Comparison of ENCODE assay signal across 20 cellular contexts in genomic region chr2:29226808-29227207, GRCh38.
A peak's percentile ranks its signal among the peaks of the same experiment; 100 is the strongest.
DNase-seq lines count a peak whose midpoint lies in the region; ATAC-seq, FAIRE-seq and TF ChIP-seq lines count a peak whose summit lies in the region.
"Had no signal": no experiment of that assay in that cellular context is flagged by ENCODE, and none has a peak within 500 bp of the region (broad histone marks: within the 10 kb centered on the region; RNA-seq: fewer than 3 reads in every experiment).

No MANE protein-coding gene starts in this region.

- intact Hi-C loops in posterior vena cava (cut with DNase I) = no loop called here

- no peak overlapping the region for H2AK5ac ChIP-seq in H1 (ENCODE audit: low read depth, low read length)

- no peaks in the 10 kb centered on the region for H3K23me2 ChIP-seq in H1 (ENCODE audit: low read depth, low read length)

- CTCF ChIA-PET in H1 (lab: Charles Lee; ENCODE audit: partially characterized antibody) = interaction anchor here (2.8 to 5.8 kb wide), 2 partner anchors 9 to 14 kb away, joined by 13 to 29 read pairs; no protein-coding TSS in a partner anchor

- H4K91ac ChIP-seq in H1 (replicated peaks; ENCODE audit: insufficient read length, low read length) = no peak overlapping the region

- no peaks in the 10 kb centered on the region for H3K79me2 ChIP-seq in H1 (ENCODE audit: control insufficient read depth in 1 of 2, insufficient read depth in 2 of 2, low read length in 2 of 2)

- no peak overlapping the region for H2BK120ac ChIP-seq in H1 (replicated peaks; ENCODE audit: low read depth, low read length)

- H4K5ac ChIP-seq in H1 (ENCODE audit: insufficient read length, low read depth, low read length) = no peak overlapping the region

- H2BK12ac ChIP-seq in H1 (ENCODE audit: low read depth, low read length) = peak overlapping the region; percentile 39; the same call in 1 of the 2 replicates

- no peak overlapping the region for H3K27ac ChIP-seq in H1 (ENCODE audit: low read depth, low read length)
- H3K27ac ChIP-seq: 22Rv1, BLaER1, C4-2B, GM23248 had no signal

- TF ChIP-seq RAD21 in H1 (IDR thresholded peaks at IDR 0.05 in 1 of 2, conservative IDR thresholded peaks at IDR 0.05 in 1 of 2; ENCODE audit: low read depth in 2 of 2, low read length in 2 of 2) = no peak

- TF ChIP-seq CTCF in H1 (IDR thresholded peaks at IDR 0.05; ENCODE audit: control extremely low read depth in 1 of 3, insufficient read depth in 1 of 3, low read depth in 1 of 3, low read length in 3 of 3) = no peak

- H3K9me3 ChIP-seq in H1 (ENCODE audit: insufficient read depth in 2 of 2, low read depth in 1 of 2, low read length in 1 of 2) = no peaks in the 10 kb centered on the region
- H3K9me3 ChIP-seq: BLaER1 had no signal

- no peak for ATAC-seq in HG03135 (IDR thresholded peaks at IDR 0.05; ENCODE audit: unreplicated experiment)
- ATAC-seq: HCT116 had no signal

- H4K20me1 ChIP-seq in H1 (replicated peaks in 1 of 2; ENCODE audit: control insufficient read depth in 1 of 2, insufficient read depth in 2 of 2, low read length in 2 of 2) = no peaks in the 10 kb centered on the region
- H4K20me1 ChIP-seq: BLaER1 had no signal

- no peak overlapping the region for H4K8ac ChIP-seq in H1 (ENCODE audit: extremely low read depth, insufficient read depth, low read length)

- no peak for TF ChIP-seq POLR2A in H1 (IDR thresholded peaks at IDR 0.05; ENCODE audit: control extremely low read depth in 1 of 2, low read depth in 2 of 2, low read length in 2 of 2)

- no peak overlapping the region for H3K4me3 ChIP-seq in H1 (ENCODE audit: extremely low read depth in 1 of 4, insufficient read depth in 2 of 4, low read depth in 3 of 4, low read length in 4 of 4)
- H3K4me3 ChIP-seq: BLaER1, GM23248 had no signal

- TF ChIP-seq EP300 in H1 (IDR thresholded peaks at IDR 0.05; ENCODE audit: borderline replicate concordance in 1 of 2, low read depth in 2 of 2, low read length in 2 of 2) = no peak

- peak; percentile 39 for DNase-seq in activated effector memory CD4-positive, alpha-beta T cell treated with anti-CD3 and anti-CD28 coated beads, Interleukin-2, amount 50 U/mL, for 16 hours
- no peak for DNase-seq in activated effector memory CD4-positive, alpha-beta T cell treated with Interleukin-2 at 50 U/mL for 16 hours
- no peak for DNase-seq in H1 (ENCODE audit: low read depth in 1 of 2, low spot score in 2 of 2)
- peak; percentile 54 for DNase-seq in posterior vena cava (ENCODE audit: low spot score)
- no peak for DNase-seq in urothelium cell line (ENCODE audit: low spot score)
- DNase-seq in NCI-H1436 treated with DMSO at 0.1 percent for 48 hours (lab: John Stamatoyannopoulos, UW) = no peak
- DNase-seq in CD1c-positive myeloid dendritic cell (ENCODE audit: extremely low spot score) = no peak
- DNase-seq: CD4-positive, alpha-beta T cell; CD8-positive, alpha-beta memory T cell; DND-41; GM23248; H9 had no signal

- FAIRE-seq in H1 (lab: Jason Lieb, UNC) (no peak), urothelium cell line (lab: Jason Lieb, UNC) (peak; percentile 58)
- FAIRE-seq: A204.1, G401.6, GM12892 had no signal

- WGBS in H1 (ENCODE audit: extremely low coverage in 1 of 2, insufficient coverage in 1 of 2, insufficient read length in 1 of 2, insufficient replicate concordance in 2 of 2, low coverage in 1 of 2, low lambda C conversion rate in 2 of 2, missing lambda C conversion rate in 1 of 2), 2 experiments = 84% methylated on average over 7 of the region's 7 CpGs; no CpG with 5 or more reads in 1 of the 2 experiments

- H3K79me1 ChIP-seq in H1 (ENCODE audit: low read depth, low read length) = no peaks in the 10 kb centered on the region

- no peak overlapping the region for H2BK15ac ChIP-seq in H1 (ENCODE audit: low read length)

- H3K4ac ChIP-seq in H1 (replicated peaks; ENCODE audit: insufficient read length, low read depth, low read length) = no peak overlapping the region

- no peak overlapping the region for H3K14ac ChIP-seq in H1 (ENCODE audit: insufficient read length)

- no peak overlapping the region for H2BK5ac ChIP-seq in H1 (ENCODE audit: low read depth, low read length)

- no peak overlapping the region for H3K18ac ChIP-seq in H1 (ENCODE audit: extremely low read depth, low read length)

- POLR2A ChIA-PET in H1 (lab: Charles Lee; ENCODE audit: partially characterized antibody) = no interaction called here

- no peak overlapping the region for H3K56ac ChIP-seq in H1 (replicated peaks; ENCODE audit: insufficient read length, low read depth, low read length)

- H2BK20ac ChIP-seq in H1 (ENCODE audit: low read length) = no peak overlapping the region

- no peaks in the 10 kb centered on the region for H3K27me3 ChIP-seq in H1 (replicated peaks in 1 of 4; ENCODE audit: control insufficient read depth in 3 of 4, extremely low read depth in 1 of 4, insufficient read depth in 3 of 4, low read length in 3 of 4)
- H3K27me3 ChIP-seq: BLaER1 had no signal

- no peaks in the 10 kb centered on the region for H3K36me3 ChIP-seq in H1 (ENCODE audit: control insufficient read depth in 2 of 4, insufficient read depth in 4 of 4, low read length in 3 of 4)
- H3K36me3 ChIP-seq: BLaER1 had no signal

- H3K4me2 ChIP-seq in H1 (ENCODE audit: insufficient read depth in 1 of 2, low read depth in 2 of 2, low read length in 2 of 2) = no peak overlapping the region

- no peak overlapping the region for H3K23ac ChIP-seq in H1 (ENCODE audit: insufficient read length)

- no peak overlapping the region for H3K9ac ChIP-seq in H1 (replicated peaks in 1 of 4; ENCODE audit: extremely low read depth in 1 of 4, low read depth in 3 of 4, low read length in 3 of 4)
- H3K9ac ChIP-seq: BLaER1, GM23248 had no signal

- no peak overlapping the region for H2AFZ ChIP-seq in H1 (ENCODE audit: low read length)
- H2AFZ ChIP-seq: GM23248 had no signal

- H3K4me1 ChIP-seq in H1 (replicated peaks in 1 of 4; ENCODE audit: control insufficient read depth in 3 of 4, insufficient read depth in 4 of 4, low read length in 3 of 4) = no peaks in the 10 kb centered on the region

TF ChIP-seq in H1, 55 proteins besides CTCF, POLR2A, EP300 and RAD21:
- no peak for TF ChIP-seq POLR2AphosphoS5 (IDR thresholded peaks at IDR 0.05; ENCODE audit: low read depth, low read length)
- no peak for TF ChIP-seq SP2 (IDR thresholded peaks at IDR 0.05; ENCODE audit: low read length)
- no peak for TF ChIP-seq NANOG (IDR thresholded peaks at IDR 0.05; ENCODE audit: insufficient read depth, low read depth, low read length, poor library complexity, severe bottlenecking)

Comparison
In these comparisons a context has a peak if more than half of its experiments do, and no peak if none do; other contexts are left out.
1. DNase-seq: peak in activated effector memory CD4-positive, alpha-beta T cell treated with anti-CD3 and anti-CD28 coated beads, Interleukin-2, amount 50 U/mL, for 16 hours (single experiment) and posterior vena cava (single experiment); none in activated effector memory CD4-positive, alpha-beta T cell treated with Interleukin-2 at 50 U/mL for 16 hours (single experiment), H1 (0 of 2), urothelium cell line (single experiment), NCI-H1436 treated with DMSO at 0.1 percent for 48 hours (single experiment) and CD1c-positive myeloid dendritic cell (single experiment).